1 cellular context compared by ENCODE assay signal in the genomic region with DNA sequence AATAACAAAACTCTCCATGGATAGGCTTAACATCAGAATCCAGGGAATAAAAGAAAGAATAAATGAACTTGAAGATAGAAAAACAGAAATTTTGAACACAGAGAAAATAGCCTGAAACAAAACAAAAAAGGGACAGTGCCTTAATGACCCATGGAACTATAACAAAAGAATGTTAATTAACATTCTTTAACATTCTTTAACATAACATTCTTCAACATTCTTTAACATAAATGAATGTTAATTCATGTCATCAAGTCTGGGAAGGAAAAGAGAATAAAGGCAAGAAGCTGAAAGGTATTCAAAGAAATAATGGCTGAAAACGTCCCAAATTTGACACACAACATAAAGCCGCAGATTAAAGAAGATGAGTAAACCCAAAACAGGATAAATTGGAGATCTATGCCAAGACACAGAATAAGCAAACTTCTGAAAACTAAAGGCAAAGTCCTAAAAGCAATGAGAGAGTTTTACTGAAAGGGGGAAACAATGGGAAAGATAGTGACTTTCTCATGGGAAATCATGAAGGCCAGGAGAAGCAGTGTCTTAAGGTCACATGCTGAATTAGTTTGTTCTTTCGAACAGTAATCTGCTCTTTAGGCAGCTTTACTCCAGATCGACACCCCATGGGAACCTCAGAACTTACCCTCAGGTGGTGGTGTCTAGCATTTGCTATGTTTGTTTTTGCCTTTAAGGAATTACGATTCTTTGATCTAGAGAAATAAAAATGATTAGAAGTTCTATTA.
TF ChIP-seq lines count a peak whose summit lies in the region.

No MANE protein-coding gene starts in this region.

TF ChIP-seq in GM23338, 12 proteins besides CTCF, POLR2A, EP300 and RAD21 (continued from another document):
- TF ChIP-seq, protein P1, sequence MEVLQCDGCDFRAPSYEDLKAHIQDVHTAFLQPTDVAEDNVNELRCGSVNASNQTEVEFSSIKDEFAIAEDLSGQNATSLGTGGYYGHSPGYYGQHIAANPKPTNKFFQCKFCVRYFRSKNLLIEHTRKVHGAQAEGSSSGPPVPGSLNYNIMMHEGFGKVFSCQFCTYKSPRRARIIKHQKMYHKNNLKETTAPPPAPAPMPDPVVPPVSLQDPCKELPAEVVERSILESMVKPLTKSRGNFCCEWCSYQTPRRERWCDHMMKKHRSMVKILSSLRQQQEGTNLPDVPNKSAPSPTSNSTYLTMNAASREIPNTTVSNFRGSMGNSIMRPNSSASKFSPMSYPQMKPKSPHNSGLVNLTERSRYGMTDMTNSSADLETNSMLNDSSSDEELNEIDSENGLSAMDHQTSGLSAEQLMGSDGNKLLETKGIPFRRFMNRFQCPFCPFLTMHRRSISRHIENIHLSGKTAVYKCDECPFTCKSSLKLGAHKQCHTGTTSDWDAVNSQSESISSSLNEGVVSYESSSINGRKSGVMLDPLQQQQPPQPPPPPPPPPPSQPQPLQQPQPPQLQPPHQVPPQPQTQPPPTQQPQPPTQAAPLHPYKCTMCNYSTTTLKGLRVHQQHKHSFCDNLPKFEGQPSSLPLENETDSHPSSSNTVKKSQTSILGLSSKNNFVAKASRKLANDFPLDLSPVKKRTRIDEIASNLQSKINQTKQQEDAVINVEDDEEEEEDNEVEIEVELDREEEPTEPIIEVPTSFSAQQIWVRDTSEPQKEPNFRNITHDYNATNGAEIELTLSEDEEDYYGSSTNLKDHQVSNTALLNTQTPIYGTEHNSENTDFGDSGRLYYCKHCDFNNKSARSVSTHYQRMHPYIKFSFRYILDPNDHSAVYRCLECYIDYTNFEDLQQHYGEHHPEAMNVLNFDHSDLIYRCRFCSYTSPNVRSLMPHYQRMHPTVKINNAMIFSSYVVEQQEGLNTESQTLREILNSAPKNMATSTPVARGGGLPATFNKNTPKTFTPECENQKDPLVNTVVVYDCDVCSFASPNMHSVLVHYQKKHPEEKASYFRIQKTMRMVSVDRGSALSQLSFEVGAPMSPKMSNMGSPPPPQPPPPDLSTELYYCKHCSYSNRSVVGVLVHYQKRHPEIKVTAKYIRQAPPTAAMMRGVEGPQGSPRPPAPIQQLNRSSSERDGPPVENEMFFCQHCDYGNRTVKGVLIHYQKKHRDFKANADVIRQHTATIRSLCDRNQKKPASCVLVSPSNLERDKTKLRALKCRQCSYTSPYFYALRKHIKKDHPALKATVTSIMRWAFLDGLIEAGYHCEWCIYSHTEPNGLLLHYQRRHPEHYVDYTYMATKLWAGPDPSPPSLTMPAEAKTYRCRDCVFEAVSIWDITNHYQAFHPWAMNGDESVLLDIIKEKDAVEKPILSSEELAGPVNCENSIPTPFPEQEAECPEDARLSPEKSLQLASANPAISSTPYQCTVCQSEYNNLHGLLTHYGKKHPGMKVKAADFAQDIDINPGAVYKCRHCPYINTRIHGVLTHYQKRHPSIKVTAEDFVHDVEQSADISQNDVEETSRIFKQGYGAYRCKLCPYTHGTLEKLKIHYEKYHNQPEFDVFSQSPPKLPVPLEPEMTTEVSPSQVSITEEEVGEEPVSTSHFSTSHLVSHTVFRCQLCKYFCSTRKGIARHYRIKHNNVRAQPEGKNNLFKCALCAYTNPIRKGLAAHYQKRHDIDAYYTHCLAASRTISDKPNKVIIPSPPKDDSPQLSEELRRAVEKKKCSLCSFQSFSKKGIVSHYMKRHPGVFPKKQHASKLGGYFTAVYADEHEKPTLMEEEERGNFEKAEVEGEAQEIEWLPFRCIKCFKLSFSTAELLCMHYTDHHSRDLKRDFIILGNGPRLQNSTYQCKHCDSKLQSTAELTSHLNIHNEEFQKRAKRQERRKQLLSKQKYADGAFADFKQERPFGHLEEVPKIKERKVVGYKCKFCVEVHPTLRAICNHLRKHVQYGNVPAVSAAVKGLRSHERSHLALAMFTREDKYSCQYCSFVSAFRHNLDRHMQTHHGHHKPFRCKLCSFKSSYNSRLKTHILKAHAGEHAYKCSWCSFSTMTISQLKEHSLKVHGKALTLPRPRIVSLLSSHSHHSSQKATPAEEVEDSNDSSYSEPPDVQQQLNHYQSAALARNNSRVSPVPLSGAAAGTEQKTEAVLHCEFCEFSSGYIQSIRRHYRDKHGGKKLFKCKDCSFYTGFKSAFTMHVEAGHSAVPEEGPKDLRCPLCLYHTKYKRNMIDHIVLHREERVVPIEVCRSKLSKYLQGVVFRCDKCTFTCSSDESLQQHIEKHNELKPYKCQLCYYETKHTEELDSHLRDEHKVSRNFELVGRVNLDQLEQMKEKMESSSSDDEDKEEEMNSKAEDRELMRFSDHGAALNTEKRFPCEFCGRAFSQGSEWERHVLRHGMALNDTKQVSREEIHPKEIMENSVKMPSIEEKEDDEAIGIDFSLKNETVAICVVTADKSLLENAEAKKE (CRISPR knock-in tag; IDR thresholded peaks at IDR 0.05) = peak; percentile 86
- no peak for TF ChIP-seq EZH2phosphoT487 (IDR thresholded peaks at IDR 0.05; ENCODE audit: unreplicated experiment)
- TF ChIP-seq JUNB (IDR thresholded peaks at IDR 0.05; ENCODE audit: unreplicated experiment) = no peak
- TF ChIP-seq ZNF331 (CRISPR knock-in tag; IDR thresholded peaks at IDR 0.05; ENCODE audit: low read depth) = no peak
- peak; percentile 82 for TF ChIP-seq NANOG (IDR thresholded peaks at IDR 0.05; ENCODE audit: borderline replicate concordance)
- no peak for TF ChIP-seq ZNF114 (CRISPR knock-in tag; IDR thresholded peaks at IDR 0.05)
- TF ChIP-seq, protein P2, sequence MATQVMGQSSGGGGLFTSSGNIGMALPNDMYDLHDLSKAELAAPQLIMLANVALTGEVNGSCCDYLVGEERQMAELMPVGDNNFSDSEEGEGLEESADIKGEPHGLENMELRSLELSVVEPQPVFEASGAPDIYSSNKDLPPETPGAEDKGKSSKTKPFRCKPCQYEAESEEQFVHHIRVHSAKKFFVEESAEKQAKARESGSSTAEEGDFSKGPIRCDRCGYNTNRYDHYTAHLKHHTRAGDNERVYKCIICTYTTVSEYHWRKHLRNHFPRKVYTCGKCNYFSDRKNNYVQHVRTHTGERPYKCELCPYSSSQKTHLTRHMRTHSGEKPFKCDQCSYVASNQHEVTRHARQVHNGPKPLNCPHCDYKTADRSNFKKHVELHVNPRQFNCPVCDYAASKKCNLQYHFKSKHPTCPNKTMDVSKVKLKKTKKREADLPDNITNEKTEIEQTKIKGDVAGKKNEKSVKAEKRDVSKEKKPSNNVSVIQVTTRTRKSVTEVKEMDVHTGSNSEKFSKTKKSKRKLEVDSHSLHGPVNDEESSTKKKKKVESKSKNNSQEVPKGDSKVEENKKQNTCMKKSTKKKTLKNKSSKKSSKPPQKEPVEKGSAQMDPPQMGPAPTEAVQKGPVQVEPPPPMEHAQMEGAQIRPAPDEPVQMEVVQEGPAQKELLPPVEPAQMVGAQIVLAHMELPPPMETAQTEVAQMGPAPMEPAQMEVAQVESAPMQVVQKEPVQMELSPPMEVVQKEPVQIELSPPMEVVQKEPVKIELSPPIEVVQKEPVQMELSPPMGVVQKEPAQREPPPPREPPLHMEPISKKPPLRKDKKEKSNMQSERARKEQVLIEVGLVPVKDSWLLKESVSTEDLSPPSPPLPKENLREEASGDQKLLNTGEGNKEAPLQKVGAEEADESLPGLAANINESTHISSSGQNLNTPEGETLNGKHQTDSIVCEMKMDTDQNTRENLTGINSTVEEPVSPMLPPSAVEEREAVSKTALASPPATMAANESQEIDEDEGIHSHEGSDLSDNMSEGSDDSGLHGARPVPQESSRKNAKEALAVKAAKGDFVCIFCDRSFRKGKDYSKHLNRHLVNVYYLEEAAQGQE (IDR thresholded peaks at IDR 0.05; ENCODE audit: unreplicated experiment) = no peak
- TF ChIP-seq STAT1 (IDR thresholded peaks at IDR 0.05; ENCODE audit: unreplicated experiment) = no peak
- TF ChIP-seq, protein P3, sequence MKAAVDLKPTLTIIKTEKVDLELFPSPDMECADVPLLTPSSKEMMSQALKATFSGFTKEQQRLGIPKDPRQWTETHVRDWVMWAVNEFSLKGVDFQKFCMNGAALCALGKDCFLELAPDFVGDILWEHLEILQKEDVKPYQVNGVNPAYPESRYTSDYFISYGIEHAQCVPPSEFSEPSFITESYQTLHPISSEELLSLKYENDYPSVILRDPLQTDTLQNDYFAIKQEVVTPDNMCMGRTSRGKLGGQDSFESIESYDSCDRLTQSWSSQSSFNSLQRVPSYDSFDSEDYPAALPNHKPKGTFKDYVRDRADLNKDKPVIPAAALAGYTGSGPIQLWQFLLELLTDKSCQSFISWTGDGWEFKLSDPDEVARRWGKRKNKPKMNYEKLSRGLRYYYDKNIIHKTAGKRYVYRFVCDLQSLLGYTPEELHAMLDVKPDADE (IDR thresholded peaks at IDR 0.05) = no peak
